ENCODE assay signal across 16 cellular contexts in genomic region chr13:77981191-77981925, GRCh38.
DNase-seq lines count a peak whose midpoint lies in the region; TF ChIP-seq lines count a peak whose summit lies in the region.
"Had no signal": no experiment of that assay in that cellular context is flagged by ENCODE, and none has a peak within 500 bp of the region (broad histone marks: within the 10 kb centered on the region; RNA-seq: fewer than 3 reads in every experiment).

No MANE protein-coding gene starts in this region.

- dilution Hi-C loops in mammary epithelial cell (cut with HindIII; ENCODE audit: low sequenced_read_pairs), result no loop called here

- H3K4me1 ChIP-seq in HUES6 (ENCODE audit: control insufficient read depth, insufficient read depth, low read length), result peaks cover 16% of the 10 kb centered on the region; the same call in 1 of the 2 replicates
- peaks cover 13% of the 10 kb centered on the region for H3K4me1 ChIP-seq in mammary epithelial cell (ENCODE audit: insufficient read depth, low read length)
- H3K4me1 ChIP-seq in spleen, result no peaks in the 10 kb centered on the region
- H3K4me1 ChIP-seq: parathyroid adenoma had no signal

- no peaks in the 10 kb centered on the region for H4K20me1 ChIP-seq in mammary epithelial cell (ENCODE audit: insufficient read depth, low read length)

- DNase-seq in mammary epithelial cell (peak; percentile 39), iris pigment epithelial cell (ENCODE audit: low read depth) (peak; percentile 18), spleen (no peak), hepatic stellate cell (ENCODE audit: low spot score) (no peak), KBM-7 (no peak), NCI-H526 treated with DMSO at 0.1 percent for 48 hours (lab: John Stamatoyannopoulos, UW) (no peak), NCI-H1436 treated with DMSO at 0.1 percent for 48 hours (lab: John Stamatoyannopoulos, UW) (no peak)
- DNase-seq: activated CD4-positive, alpha-beta T cell treated with anti-CD3 and anti-CD28 coated beads, Interleukin-2, amount 10 ng/mL, durations not matched to agents 24 days and 14 days; activated T-cell treated with anti-CD3 and anti-CD28 coated beads, Interleukin-2, amount 50 U/mL, for 48 hours; DMS79 treated with DMSO at 0.1 percent for 48 hours; NCI-H1417 treated with DMSO at 0.1 percent for 48 hours; NCI-H510A; stimulated activated CD4-positive, alpha-beta T cell treated with anti-CD3 and anti-CD28 coated beads, Interleukin-2, amount 100 ng/mL, for 24 hours had no signal

- peak overlapping the region; percentile 79 for H2AFZ ChIP-seq in mammary epithelial cell (ENCODE audit: low read depth, low read length)
- H2AFZ ChIP-seq: parathyroid adenoma had no signal

- in situ Hi-C loops in mammary epithelial cell (cut with MboI; ENCODE audit: low sequenced_read_pairs in 2 of 2), result no loop called here
- in situ Hi-C loops in KBM-7 (cut with MboI; ENCODE audit: low pct_unique_long_range_greater_than_20kb, low sequenced_read_pairs), result no loop called here

- H3K27ac ChIP-seq in HUES6 (ENCODE audit: low read depth, low read length) (peak overlapping the region; percentile 69; the same call in 1 of the 2 replicates), mammary epithelial cell (ENCODE audit: insufficient read depth, low read depth, low read length) (peak overlapping the region; percentile 43), spleen (peak overlapping the region in 7 of 8 donors; percentile 1 to 70 (median 41))
- H3K27ac ChIP-seq: parathyroid adenoma had no signal

- H3K36me3 ChIP-seq in HUES6 (ENCODE audit: control insufficient read depth, insufficient read depth, low read length), result no peaks in the 10 kb centered on the region
- H3K36me3 ChIP-seq in mammary epithelial cell (ENCODE audit: insufficient read depth, low read length), result no peaks in the 10 kb centered on the region
- H3K36me3 ChIP-seq in spleen, result no peaks in the 10 kb centered on the region

- no peak for TF ChIP-seq POLR2A in spleen (IDR thresholded peaks at IDR 0.05)

- H3K9ac ChIP-seq in HUES6 (ENCODE audit: low read length), result no peak overlapping the region
- H3K9ac ChIP-seq in mammary epithelial cell (ENCODE audit: insufficient read depth, low read length), result no peak overlapping the region
- H3K9ac ChIP-seq: parathyroid adenoma had no signal

- H3K79me2 ChIP-seq in mammary epithelial cell (ENCODE audit: insufficient read depth, low read length), result no peaks in the 10 kb centered on the region
- H3K79me2 ChIP-seq: parathyroid adenoma had no signal

- WGBS in mammary epithelial cell (ENCODE audit: low coverage, missing lambda C conversion rate), result 0% methylated on average over 1 of the region's 1 CpG
- WGBS in spleen, 5 donors, result 69 to 86% (median 83%) methylated on average over 1 of the region's 1 CpG

- TF ChIP-seq CTCF in mammary epithelial cell (conservative IDR thresholded peaks at IDR 0.05 in 1 of 2, IDR thresholded peaks at IDR 0.05 in 1 of 2; ENCODE audit: extremely low read depth in 1 of 2, insufficient read depth in 1 of 2, low read depth in 1 of 2, low read length in 2 of 2) (no peak), spleen (IDR thresholded peaks at IDR 0.05 in 8 of 11, conservative IDR thresholded peaks at IDR 0.05 in 3 of 11) (no peak)

- H3K9me3 ChIP-seq in HUES6 (ENCODE audit: control insufficient read depth, insufficient read depth, low read depth, low read length), result peaks cover 6% of the 10 kb centered on the region; the same call in 1 of the 2 replicates
- H3K9me3 ChIP-seq in mammary epithelial cell (replicated peaks; ENCODE audit: insufficient read depth, low read length), result no peaks in the 10 kb centered on the region
- peaks cover 0 to 6% (median 0%) of the 10 kb centered on the region in 8 donors for H3K9me3 ChIP-seq in spleen

- intact Hi-C loops in mammary epithelial cell (cut with micrococcal nuclease) (no loop called here), spleen (cut with DNase I; ENCODE audit: low total_unique reads) (no loop called here)

- no peak overlapping the region for H3K4me3 ChIP-seq in HUES6 (ENCODE audit: low read depth, low read length)
- no peak overlapping the region for H3K4me3 ChIP-seq in mammary epithelial cell (replicated peaks in 1 of 3; ENCODE audit: insufficient read depth in 1 of 3, low read depth in 2 of 3, low read length in 3 of 3)
- H3K4me3 ChIP-seq in spleen, result no peak overlapping the region
- H3K4me3 ChIP-seq: K562 had no signal

- H3K4me2 ChIP-seq in mammary epithelial cell (ENCODE audit: insufficient read depth, low read depth, low read length), result peak overlapping the region; percentile 37

- CTCF ChIA-PET in mammary epithelial cell (lab: Charles Lee; ENCODE audit: low non-redundant PET), result no interaction called here

- no TSS peak for BruUV-seq in mammary epithelial cell (replicated peaks; lab: Mats Ljungman, UMichigan)

- H3K27me3 ChIP-seq in HUES6 (ENCODE audit: control insufficient read depth, insufficient read depth, low read length), result no peaks in the 10 kb centered on the region
- no peaks in the 10 kb centered on the region for H3K27me3 ChIP-seq in mammary epithelial cell (ENCODE audit: insufficient read depth, low read length)
- H3K27me3 ChIP-seq in spleen (replicated peaks in 1 of 7), result no peaks in the 10 kb centered on the region

Comparison
In these comparisons a context has a peak if more than half of its experiments do, and no peak if none do; other contexts are left out.
1. DNase-seq: peak in mammary epithelial cell (single experiment) and iris pigment epithelial cell (single experiment); none in spleen (single experiment), hepatic stellate cell (single experiment), KBM-7 (single experiment), NCI-H526 treated with DMSO at 0.1 percent for 48 hours (single experiment) and NCI-H1436 treated with DMSO at 0.1 percent for 48 hours (single experiment).
2. Peak in every context shown above with its lines, with median percentiles within 50 percentile points of each other: H3K27ac ChIP-seq.